Comparison of ENCODE assay signal across 1 cellular context in the genomic region with DNA sequence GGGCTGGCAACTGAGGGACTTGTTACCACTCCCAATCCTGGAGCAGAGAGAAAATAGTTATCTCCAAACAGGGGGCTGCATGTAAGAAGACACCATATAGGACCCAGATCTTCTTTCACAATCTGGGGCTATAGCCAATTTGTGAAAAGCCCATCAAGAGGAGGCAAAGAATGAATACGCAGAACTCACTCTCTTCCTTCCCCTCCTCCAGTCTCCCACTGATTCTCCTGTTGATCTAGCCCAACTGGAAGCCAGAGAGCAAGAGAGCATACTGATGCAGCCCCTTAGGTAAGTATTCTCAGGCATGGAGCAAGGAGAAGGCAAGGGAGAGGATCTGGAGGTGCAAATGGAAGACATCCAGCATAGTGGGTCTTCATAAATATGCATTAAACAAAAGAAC.
TF ChIP-seq lines count a peak whose summit lies in the region.

No MANE protein-coding gene starts in this region.

TF ChIP-seq in WTC11, 78 proteins besides CTCF, POLR2A, EP300 and RAD21 (continued from another document):
- TF ChIP-seq, protein P1, sequence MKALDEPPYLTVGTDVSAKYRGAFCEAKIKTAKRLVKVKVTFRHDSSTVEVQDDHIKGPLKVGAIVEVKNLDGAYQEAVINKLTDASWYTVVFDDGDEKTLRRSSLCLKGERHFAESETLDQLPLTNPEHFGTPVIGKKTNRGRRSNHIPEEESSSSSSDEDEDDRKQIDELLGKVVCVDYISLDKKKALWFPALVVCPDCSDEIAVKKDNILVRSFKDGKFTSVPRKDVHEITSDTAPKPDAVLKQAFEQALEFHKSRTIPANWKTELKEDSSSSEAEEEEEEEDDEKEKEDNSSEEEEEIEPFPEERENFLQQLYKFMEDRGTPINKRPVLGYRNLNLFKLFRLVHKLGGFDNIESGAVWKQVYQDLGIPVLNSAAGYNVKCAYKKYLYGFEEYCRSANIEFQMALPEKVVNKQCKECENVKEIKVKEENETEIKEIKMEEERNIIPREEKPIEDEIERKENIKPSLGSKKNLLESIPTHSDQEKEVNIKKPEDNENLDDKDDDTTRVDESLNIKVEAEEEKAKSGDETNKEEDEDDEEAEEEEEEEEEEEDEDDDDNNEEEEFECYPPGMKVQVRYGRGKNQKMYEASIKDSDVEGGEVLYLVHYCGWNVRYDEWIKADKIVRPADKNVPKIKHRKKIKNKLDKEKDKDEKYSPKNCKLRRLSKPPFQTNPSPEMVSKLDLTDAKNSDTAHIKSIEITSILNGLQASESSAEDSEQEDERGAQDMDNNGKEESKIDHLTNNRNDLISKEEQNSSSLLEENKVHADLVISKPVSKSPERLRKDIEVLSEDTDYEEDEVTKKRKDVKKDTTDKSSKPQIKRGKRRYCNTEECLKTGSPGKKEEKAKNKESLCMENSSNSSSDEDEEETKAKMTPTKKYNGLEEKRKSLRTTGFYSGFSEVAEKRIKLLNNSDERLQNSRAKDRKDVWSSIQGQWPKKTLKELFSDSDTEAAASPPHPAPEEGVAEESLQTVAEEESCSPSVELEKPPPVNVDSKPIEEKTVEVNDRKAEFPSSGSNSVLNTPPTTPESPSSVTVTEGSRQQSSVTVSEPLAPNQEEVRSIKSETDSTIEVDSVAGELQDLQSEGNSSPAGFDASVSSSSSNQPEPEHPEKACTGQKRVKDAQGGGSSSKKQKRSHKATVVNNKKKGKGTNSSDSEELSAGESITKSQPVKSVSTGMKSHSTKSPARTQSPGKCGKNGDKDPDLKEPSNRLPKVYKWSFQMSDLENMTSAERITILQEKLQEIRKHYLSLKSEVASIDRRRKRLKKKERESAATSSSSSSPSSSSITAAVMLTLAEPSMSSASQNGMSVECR (CRISPR knock-in tag; IDR thresholded peaks at IDR 0.05; ENCODE audit: borderline replicate concordance) = no peak
- no peak for TF ChIP-seq HMGA2 (CRISPR knock-in tag; IDR thresholded peaks at IDR 0.05)
